1 cellular context compared by ENCODE assay signal in the genomic region with DNA sequence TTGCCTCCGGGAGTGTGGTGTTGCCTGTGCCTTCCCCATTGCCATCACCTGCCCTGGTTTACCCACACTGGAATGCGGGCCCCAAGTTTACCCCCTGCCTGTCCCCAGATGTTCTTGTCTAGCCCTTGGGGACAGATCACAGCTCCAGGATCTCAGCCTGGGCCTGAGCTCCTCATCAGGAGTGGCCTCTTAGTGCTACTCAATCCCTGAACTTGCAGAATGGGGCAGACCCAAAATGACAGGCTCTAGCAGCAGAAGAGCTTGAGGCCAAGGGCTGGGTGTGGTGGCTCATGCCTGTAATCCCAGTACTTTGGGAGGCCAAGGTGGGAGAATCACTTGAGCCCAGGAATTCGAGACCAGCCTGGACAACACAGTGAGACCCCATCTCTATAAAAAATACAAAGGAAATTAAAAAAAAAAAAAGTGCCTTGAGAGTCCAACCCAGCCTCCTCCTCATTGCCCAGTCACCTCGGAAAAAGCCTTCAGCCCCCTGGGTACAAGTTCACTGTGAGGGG.
TF ChIP-seq lines count a peak whose summit lies in the region.

No MANE protein-coding gene starts in this region.

TF ChIP-seq in HepG2, 621 proteins besides CTCF, POLR2A, EP300 and RAD21:
- TF ChIP-seq FOXA1 (IDR thresholded peaks at IDR 0.05) (no peak), FOXA1 (CRISPR knock-in tag; IDR thresholded peaks at IDR 0.05) (no peak), ZNF121 (CRISPR knock-in tag; IDR thresholded peaks at IDR 0.05) (0 out of 2 replicates have a peak, but pooled peaks have one; percentile 28), ZNF256 (CRISPR knock-in tag; conservative IDR thresholded peaks at IDR 0.05) (no peak)
